Comparison of ENCODE assay signal across 13 cellular contexts in genomic region chr17:44170135-44170498, GRCh38. TPM values are rescaled to one million over a fixed set of nuclear protein-coding genes. Genes with fewer than 3 reads are reported as not detected.
DNase-seq lines count a peak whose midpoint lies in the region; ATAC-seq and TF ChIP-seq lines count a peak whose summit lies in the region.
"Had no signal": no experiment of that assay in that cellular context is flagged by ENCODE, and none has a peak within 500 bp of the region (broad histone marks: within the 10 kb centered on the region; RNA-seq: fewer than 3 reads in every experiment).

No MANE protein-coding gene starts in this region.

- no peak overlapping the region for H3K27ac Mint-ChIP-seq in neural crest cell (ENCODE audit: unreplicated experiment)
- H3K27ac Mint-ChIP-seq in naive thymus-derived CD4-positive, alpha-beta T cell = peak overlapping the region in 2 of 9 donors; percentile 46 to 76
- H3K27ac Mint-ChIP-seq: activated B cell treated with CpG ODN at 0.5 μM for 24 hours; activated CD8-positive, alpha-beta memory T cell treated with anti-CD3 and anti-CD28 coated beads, Interleukin-2, amount 10 ng/mL, durations not matched to agents 7 days and 5 days; stimulated activated effector memory CD8-positive, alpha-beta T cell treated with anti-CD3 and anti-CD28 coated beads, Interleukin-12 subunit alpha, Interleukin-12 subunit beta, amount 100 ng/mL, for 72 hours had no signal

- peak overlapping the region in 9 of 12 donors; percentile 40 to 59 (median 54) for H3K4me3 ChIP-seq in heart left ventricle
- H3K4me3 ChIP-seq in esophagus muscularis mucosa = peak overlapping the region; percentile 51 to 56 (median 54)
- peak overlapping the region in 1 of 2 donors; percentile 23 for H3K4me3 ChIP-seq in uterus
- no peak overlapping the region for H3K4me3 ChIP-seq in left lung
- H3K4me3 ChIP-seq in naive thymus-derived CD4-positive, alpha-beta T cell (ENCODE audit: low read length) = no peak overlapping the region

- no peak for TF ChIP-seq CTCF in heart left ventricle (IDR thresholded peaks at IDR 0.05)
- TF ChIP-seq CTCF in esophagus muscularis mucosa (IDR thresholded peaks at IDR 0.05) = no peak
- no peak for TF ChIP-seq CTCF in neural crest cell (conservative IDR thresholded peaks at IDR 0.05)
- no peak for TF ChIP-seq CTCF in uterus (IDR thresholded peaks at IDR 0.05)
- no peak for TF ChIP-seq CTCF in left lung (IDR thresholded peaks at IDR 0.05)

- H3K9me3 ChIP-seq in heart left ventricle (no peaks in the 10 kb centered on the region), esophagus muscularis mucosa (no peaks in the 10 kb centered on the region), uterus (no peaks in the 10 kb centered on the region), left lung (no peaks in the 10 kb centered on the region)
- no peaks in the 10 kb centered on the region for H3K9me3 ChIP-seq in naive thymus-derived CD4-positive, alpha-beta T cell (ENCODE audit: control insufficient read depth in 2 of 3, low read length in 3 of 3)

- CTCF ChIA-PET in naive thymus-derived CD4-positive, alpha-beta T cell (lab: Charles Lee) = interaction anchor here (0.6 kb wide), 1 partner anchor 180 kb away, joined by 3 read pairs; no protein-coding TSS in a partner anchor

- TF ChIP-seq POLR2A in heart left ventricle (IDR thresholded peaks at IDR 0.05) (no peak), esophagus muscularis mucosa (IDR thresholded peaks at IDR 0.05; ENCODE audit: low read depth) (no peak), uterus (IDR thresholded peaks at IDR 0.05) (no peak)

- H3K36me3 Mint-ChIP-seq in neural crest cell (ENCODE audit: low read depth) = no peaks in the 10 kb centered on the region
- no peaks in the 10 kb centered on the region for H3K36me3 Mint-ChIP-seq in naive thymus-derived CD4-positive, alpha-beta T cell
- H3K36me3 Mint-ChIP-seq: activated CD8-positive, alpha-beta memory T cell treated with anti-CD3 and anti-CD28 coated beads, Interleukin-2, amount 10 ng/mL, durations not matched to agents 7 days and 5 days had no signal

- no peaks in the 10 kb centered on the region for H3K9me3 Mint-ChIP-seq in neural crest cell
- H3K9me3 Mint-ChIP-seq in naive thymus-derived CD4-positive, alpha-beta T cell = no peaks in the 10 kb centered on the region
- H3K9me3 Mint-ChIP-seq: activated B cell treated with CpG ODN at 0.5 μM for 24 hours; stimulated activated effector memory CD8-positive, alpha-beta T cell treated with anti-CD3 and anti-CD28 coated beads, Interleukin-12 subunit alpha, Interleukin-12 subunit beta, amount 100 ng/mL, for 72 hours had no signal

- intact Hi-C loops in heart left ventricle (cut with DNase I) (loop anchor here in 2 of 10 donors (5.0 kb wide), 1 partner anchor 228 kb away; the partner anchor contains the start of gene PPY (in 2 of the 2)), Right ventricle myocardium superior (cut with DNase I) (no loop called here), esophagus muscularis mucosa (cut with DNase I) (no loop called here), uterus (cut with DNase I; ENCODE audit: low total_unique reads) (no loop called here), left lung (cut with DNase I) (no loop called here)
- intact Hi-C loops in naive thymus-derived CD4-positive, alpha-beta T cell (cut with micrococcal nuclease) = no loop called here

- H3K4me3 Mint-ChIP-seq in neural crest cell = peak overlapping the region; percentile 38
- H3K4me3 Mint-ChIP-seq in naive thymus-derived CD4-positive, alpha-beta T cell = no peak overlapping the region
- H3K4me3 Mint-ChIP-seq: activated B cell treated with CpG ODN at 0.5 μM for 24 hours; activated CD8-positive, alpha-beta memory T cell treated with anti-CD3 and anti-CD28 coated beads, Interleukin-2, amount 10 ng/mL, durations not matched to agents 7 days and 5 days; stimulated activated effector memory CD8-positive, alpha-beta T cell treated with anti-CD3 and anti-CD28 coated beads, Interleukin-12 subunit alpha, Interleukin-12 subunit beta, amount 100 ng/mL, for 72 hours had no signal

- ATAC-seq in heart left ventricle = peak in 1 of 4 donors; percentile 24
- ATAC-seq in Right ventricle myocardium superior (ENCODE audit: poor library complexity) = no peak
- ATAC-seq in left lung = no peak
- ATAC-seq in naive thymus-derived CD4-positive, alpha-beta T cell = no peak
- ATAC-seq: activated CD8-positive, alpha-beta memory T cell treated with anti-CD3 and anti-CD28 coated beads, Interleukin-2, amount 10 ng/mL, durations not matched to agents 7 days and 5 days; stimulated activated effector memory CD8-positive, alpha-beta T cell treated with anti-CD3 and anti-CD28 coated beads, Interleukin-12 subunit alpha, Interleukin-12 subunit beta, amount 100 ng/mL, for 72 hours had no signal

- TF ChIP-seq EP300 in esophagus muscularis mucosa (IDR thresholded peaks at IDR 0.05) = no peak

- POLR2A ChIA-PET in naive thymus-derived CD4-positive, alpha-beta T cell (lab: Charles Lee) = interaction anchor here (0.7 to 1.1 kb wide), 2 partner anchors 17 to 40 kb away, joined by 3 read pairs; no protein-coding TSS in a partner anchor

- no peaks in the 10 kb centered on the region for H3K27me3 Mint-ChIP-seq in neural crest cell (ENCODE audit: low read depth)
- no peaks in the 10 kb centered on the region for H3K27me3 Mint-ChIP-seq in naive thymus-derived CD4-positive, alpha-beta T cell
- H3K27me3 Mint-ChIP-seq: activated B cell treated with CpG ODN at 0.5 μM for 24 hours; activated CD8-positive, alpha-beta memory T cell treated with anti-CD3 and anti-CD28 coated beads, Interleukin-2, amount 10 ng/mL, durations not matched to agents 7 days and 5 days had no signal

- DNase-seq in heart left ventricle (no peak), Right ventricle myocardium superior (no peak), esophagus muscularis mucosa (ENCODE audit: extremely low spot score) (no peak), neural crest cell (ENCODE audit: low read depth, low spot score) (no peak), uterus (no peak), left lung (no peak)
- DNase-seq in activated CD8-positive, alpha-beta memory T cell treated with anti-CD3 and anti-CD28 coated beads, Interleukin-2, amount 50 U/mL, for 48 hours = no peak
- no peak for DNase-seq in naive thymus-derived CD4-positive, alpha-beta T cell
- DNase-seq: activated B cell treated with CpG ODN at 0.5 μM for 24 hours; activated CD8-positive, alpha-beta memory T cell treated with anti-CD3 and anti-CD28 coated beads, Interleukin-2, amount 10 ng/mL, durations not matched to agents 7 days and 5 days; activated naive CD4-positive, alpha-beta T cell treated with anti-CD3 and anti-CD28 coated beads, Interleukin-2, amount 50 U/mL, for 16 hours had no signal

- H3K36me3 ChIP-seq in heart left ventricle (peaks cover 0 to 18% (median 5%) of the 10 kb centered on the region in 9 donors), esophagus muscularis mucosa (peaks cover 0 to 10% (median 7%) of the 10 kb centered on the region in 4 donors), uterus (no peaks in the 10 kb centered on the region), left lung (peaks cover 0 to 4% of the 10 kb centered on the region in 2 donors)
- peaks cover 0 to 4% (median 0%) of the 10 kb centered on the region in 3 experiments for H3K36me3 ChIP-seq in naive thymus-derived CD4-positive, alpha-beta T cell (ENCODE audit: control insufficient read depth in 2 of 3, insufficient read depth in 3 of 3, low read length in 3 of 3)

- H3K4me1 ChIP-seq in heart left ventricle (peaks cover 0 to 32% (median 9%) of the 10 kb centered on the region in 12 donors), esophagus muscularis mucosa (peaks cover 13 to 40% (median 39%) of the 10 kb centered on the region in 4 donors), uterus (no peaks in the 10 kb centered on the region), left lung (peaks cover 0 to 4% of the 10 kb centered on the region in 2 donors)
- peaks cover 0 to 4% of the 10 kb centered on the region in 2 donors for H3K4me1 ChIP-seq in naive thymus-derived CD4-positive, alpha-beta T cell (ENCODE audit: control insufficient read depth in 2 of 2, insufficient read depth in 2 of 2, low read length in 2 of 2)

- no peaks in the 10 kb centered on the region for H3K27me3 ChIP-seq in heart left ventricle
- no peaks in the 10 kb centered on the region for H3K27me3 ChIP-seq in esophagus muscularis mucosa
- H3K27me3 ChIP-seq in uterus = no peaks in the 10 kb centered on the region
- peaks cover 0 to 17% of the 10 kb centered on the region in 2 donors for H3K27me3 ChIP-seq in left lung
- H3K27me3 ChIP-seq in naive thymus-derived CD4-positive, alpha-beta T cell (ENCODE audit: control insufficient read depth in 2 of 2, insufficient read depth in 2 of 2, low read length in 2 of 2) = no peaks in the 10 kb centered on the region

- H3K4me1 Mint-ChIP-seq in neural crest cell = peaks cover 23% of the 10 kb centered on the region
- H3K4me1 Mint-ChIP-seq in naive thymus-derived CD4-positive, alpha-beta T cell = peaks cover 7 to 21% (median 14%) of the 10 kb centered on the region in 7 donors
- H3K4me1 Mint-ChIP-seq: activated CD8-positive, alpha-beta memory T cell treated with anti-CD3 and anti-CD28 coated beads, Interleukin-2, amount 10 ng/mL, durations not matched to agents 7 days and 5 days had no signal

- H3K27ac ChIP-seq in heart left ventricle (peak overlapping the region; percentile 63 to 97 (median 90)), esophagus muscularis mucosa (replicated peaks in 1 of 4) (peak overlapping the region; percentile 82 to 89 (median 86)), uterus (peak overlapping the region; percentile 61 to 84), left lung (no peak overlapping the region)
- H3K27ac ChIP-seq in naive thymus-derived CD4-positive, alpha-beta T cell (ENCODE audit: low read depth, low read length) = no peak overlapping the region

- WGBS in heart left ventricle, 4 donors = 38 to 45% (median 42%) methylated on average over 5 of the region's 5 CpGs
- WGBS in esophagus muscularis mucosa = 39% methylated on average over 4 of the region's 5 CpGs

RNA-seq across cellular contexts. Expression of gene ASB16, which starts 0.4 kb away (rescaled TPM):
- total RNA-seq in heart left ventricle (10 to 100 TPM in 7 of 9 donors, 1 to 10 TPM in 2; 7.7 to 71.1 (median 13.8) TPM), Right ventricle myocardium superior (14.8 TPM), esophagus muscularis mucosa (10 to 100 TPM in 1 of 4 donors, 1 to 10 TPM in 3; 3.3 to 10.8 (median 6.0) TPM), neural crest cell (0.25 and 0.26 TPM in 2 replicates), uterus (1 to 10 TPM in 2 of 4 donors, under 1 TPM in 1, not detected in 1; 0.14 to 2.3 (median 1.3) TPM), left lung (not detected)
- 1 to 10 TPM; 1.5 to 5.1 TPM for polyA plus RNA-seq in heart left ventricle
- total RNA-seq in naive thymus-derived CD4-positive, alpha-beta T cell = under 1 TPM in 1 of 5 experiments, not detected in 4; 0.34 TPM
- under 1 TPM in 1 of 2 donors, not detected in 1; 0.08 TPM for polyA plus RNA-seq in naive thymus-derived CD4-positive, alpha-beta T cell
- total RNA-seq: activated B cell treated with CpG ODN at 0.5 μM for 24 hours, bronchial epithelial cell had no signal

RNA-seq across cellular contexts. Expression of gene TMUB2, which starts 16.7 kb away (rescaled TPM):
- total RNA-seq in heart left ventricle (10 to 100 TPM; 18.8 to 37.4 (median 21.8) TPM), Right ventricle myocardium superior (19.6 TPM), esophagus muscularis mucosa (10 to 100 TPM; 25.3 to 50.3 (median 33.4) TPM), neural crest cell (33.5 and 33.7 TPM in 2 replicates), uterus (10 to 100 TPM in 3 of 4 donors, 1 to 10 TPM in 1; 7.4 to 41.8 (median 32.6) TPM), left lung (10 to 100 TPM; 33.6 to 41.8 TPM)
- polyA plus RNA-seq in heart left ventricle = 10 to 100 TPM; 24.7 to 35.1 TPM
- 10 to 100 TPM; 34.9 to 56.0 (median 41.6) TPM for total RNA-seq in naive thymus-derived CD4-positive, alpha-beta T cell
- 10 to 100 TPM; 21.8 to 24.4 TPM for polyA plus RNA-seq in naive thymus-derived CD4-positive, alpha-beta T cell

RNA-seq across cellular contexts. Expression of gene HROB, which starts 28.4 kb away (rescaled TPM):
- total RNA-seq in heart left ventricle (1 to 10 TPM in 4 of 9 donors, under 1 TPM in 5; 0.47 to 5.8 (median 0.84) TPM), Right ventricle myocardium superior (0.59 TPM), esophagus muscularis mucosa (1 to 10 TPM; 1.7 to 4.6 (median 2.6) TPM), neural crest cell (22.1 and 23.3 TPM in 2 replicates), uterus (1 to 10 TPM in 2 of 4 donors, not detected in 2; 1.6 to 2.4 TPM), left lung (1 to 10 TPM; 2.3 to 2.7 TPM)
- under 1 TPM; 0.34 to 0.42 TPM for polyA plus RNA-seq in heart left ventricle
- 10 to 100 TPM in 1 of 5 experiments, 1 to 10 TPM in 2, under 1 TPM in 2; 0.76 to 12.3 (median 2.1) TPM for total RNA-seq in naive thymus-derived CD4-positive, alpha-beta T cell
- polyA plus RNA-seq in naive thymus-derived CD4-positive, alpha-beta T cell = under 1 TPM; 0.26 to 0.48 TPM

RNA-seq across cellular contexts. Expression of gene ATXN7L3, which starts 29.6 kb away (rescaled TPM):
- total RNA-seq in heart left ventricle (10 to 100 TPM; 24.1 to 51.9 (median 35.3) TPM), Right ventricle myocardium superior (35.7 TPM), esophagus muscularis mucosa (10 to 100 TPM; 41.9 to 72.6 (median 50.0) TPM), neural crest cell (115 and 119 TPM in 2 replicates), uterus (10 to 100 TPM in 3 of 4 donors, 1 to 10 TPM in 1; 4.6 to 98.4 (median 36.2) TPM), left lung (10 to 100 TPM; 51.3 to 81.8 TPM)
- polyA plus RNA-seq in heart left ventricle = 10 to 100 TPM; 24.3 to 54.4 TPM
- 100 to 1,000 TPM in 4 of 5 experiments, 10 to 100 TPM in 1; 93.5 to 130 (median 124) TPM for total RNA-seq in naive thymus-derived CD4-positive, alpha-beta T cell
- polyA plus RNA-seq in naive thymus-derived CD4-positive, alpha-beta T cell = 10 to 100 TPM; 10.5 to 18.1 TPM

RNA-seq across cellular contexts. Expression of gene HDAC5, which starts 46.7 kb away (rescaled TPM):
- total RNA-seq in heart left ventricle (100 to 1,000 TPM in 2 of 9 donors, 10 to 100 TPM in 7; 54.6 to 283 (median 70.1) TPM), Right ventricle myocardium superior (67.7 TPM), esophagus muscularis mucosa (100 to 1,000 TPM in 3 of 4 donors, 10 to 100 TPM in 1; 75.6 to 237 (median 130) TPM), neural crest cell (27.1 and 27.2 TPM in 2 replicates), uterus (10 to 100 TPM; 35.9 to 74.1 (median 58.0) TPM), left lung (10 to 100 TPM; 28.0 to 43.5 TPM)
- polyA plus RNA-seq in heart left ventricle = 10 to 100 TPM; 64.2 to 91.0 TPM
- total RNA-seq in naive thymus-derived CD4-positive, alpha-beta T cell = 100 to 1,000 TPM in 1 of 5 experiments, 10 to 100 TPM in 4; 15.2 to 106 (median 70.9) TPM
- 10 to 100 TPM; 18.3 to 41.9 TPM for polyA plus RNA-seq in naive thymus-derived CD4-positive, alpha-beta T cell

Comparison
In these comparisons a context has a peak if more than half of its experiments do, and no peak if none do; other contexts are left out.
1. H3K27ac ChIP-seq: peak in heart left ventricle (12 of 12), esophagus muscularis mucosa (4 of 4) and uterus (2 of 2); none in left lung (0 of 2) and naive thymus-derived CD4-positive, alpha-beta T cell (single experiment).
2. H3K4me3 ChIP-seq: peak in heart left ventricle (9 of 12) and esophagus muscularis mucosa (4 of 4); none in left lung (0 of 2) and naive thymus-derived CD4-positive, alpha-beta T cell (single experiment).